ENCODE assay signal across 8 cellular contexts in the genomic region with DNA sequence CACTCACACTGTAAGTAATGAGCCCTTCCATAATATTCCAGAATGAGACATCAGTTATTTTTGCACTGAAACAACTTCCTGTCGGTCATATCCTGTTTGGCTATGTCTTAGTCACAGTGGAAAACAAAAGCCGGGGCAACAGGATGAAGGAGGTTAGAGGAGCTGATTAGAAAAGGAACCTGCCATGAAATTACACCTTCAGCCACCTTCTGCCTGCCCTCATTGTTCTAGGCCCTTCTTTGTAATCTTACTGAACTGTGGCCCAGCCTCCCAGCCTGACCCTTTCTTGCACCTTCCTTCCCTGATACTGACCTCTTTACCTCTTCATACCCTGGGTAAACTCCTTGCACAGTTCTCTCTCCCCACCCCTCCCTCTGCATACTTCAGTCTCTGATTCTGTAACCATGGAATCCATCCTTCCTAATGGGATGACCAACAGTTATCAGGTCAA.
A peak's percentile ranks its signal among the peaks of the same experiment; 100 is the strongest.
DNase-seq lines count a peak whose midpoint lies in the region; ATAC-seq and TF ChIP-seq lines count a peak whose summit lies in the region.

No MANE protein-coding gene starts in this region.

- ATAC-seq in HG03097 (IDR thresholded peaks at IDR 0.05; ENCODE audit: low FRiP score, unreplicated experiment), result no peak

- peak overlapping the region; percentile 36 for H3K27ac ChIP-seq in temporal lobe (ENCODE audit: low read depth, low read length)

- H3K27me3 ChIP-seq in kidney epithelial cell (ENCODE audit: control insufficient read depth, insufficient read depth, low read length), result no peaks in the 10 kb centered on the region

- H3K36me3 ChIP-seq in kidney epithelial cell (ENCODE audit: control insufficient read depth, insufficient read depth, low read length), result no peaks in the 10 kb centered on the region

- peak; percentile 75 for DNase-seq in EH (ENCODE audit: low read depth)
- peak; percentile 29 for DNase-seq in NCI-H146 (lab: John Stamatoyannopoulos, UW)
- peak; percentile 14 for DNase-seq in amniotic stem cell (lab: John Stamatoyannopoulos, UW)
- peak; percentile 25 for DNase-seq in kidney epithelial cell (ENCODE audit: low read depth)
- no peak for DNase-seq in NCI-H2171 (lab: John Stamatoyannopoulos, UW)
- DNase-seq in NCI-H526 treated with DMSO at 0.1 percent for 48 hours (lab: John Stamatoyannopoulos, UW), result no peak

- no peak for TF ChIP-seq CTCF in kidney epithelial cell (IDR thresholded peaks at IDR 0.05; ENCODE audit: insufficient read depth, low read length, poor library complexity, severe bottlenecking)

- no peak overlapping the region for H3K4me3 ChIP-seq in kidney epithelial cell (ENCODE audit: low read depth, low read length)

Comparison
In these comparisons a context has a peak if more than half of its experiments do, and no peak if none do; other contexts are left out.
1. DNase-seq: peak in EH (single experiment), NCI-H146 (single experiment), amniotic stem cell (single experiment) and kidney epithelial cell (single experiment); none in NCI-H2171 (single experiment) and NCI-H526 treated with DMSO at 0.1 percent for 48 hours (single experiment).